9 cellular contexts compared by ENCODE assay signal in genomic region chr17:37067555-37068111, GRCh38.
DNase-seq lines count a peak whose midpoint lies in the region; ATAC-seq and TF ChIP-seq lines count a peak whose summit lies in the region.
"Had no signal": no experiment of that assay in that cellular context is flagged by ENCODE, and none has a peak within 500 bp of the region (broad histone marks: within the 10 kb centered on the region; RNA-seq: fewer than 3 reads in every experiment).

No MANE protein-coding gene starts in this region.

- H3K4me1 ChIP-seq in breast epithelium: no peaks in the 10 kb centered on the region
- no peaks in the 10 kb centered on the region for H3K4me1 ChIP-seq in lower lobe of right lung
- no peaks in the 10 kb centered on the region for H3K4me1 ChIP-seq in ascending aorta

- H3K27ac ChIP-seq in breast epithelium: no peak overlapping the region
- no peak overlapping the region for H3K27ac ChIP-seq in lower lobe of right lung
- no peak overlapping the region for H3K27ac ChIP-seq in ascending aorta
- H3K27ac ChIP-seq: dorsolateral prefrontal cortex had no signal

- TF ChIP-seq CTCF in AG09319 (IDR thresholded peaks at IDR 0.05; ENCODE audit: low read depth, low read length): no peak
- TF ChIP-seq CTCF in breast epithelium (IDR thresholded peaks at IDR 0.05): no peak
- TF ChIP-seq CTCF in lower lobe of right lung (IDR thresholded peaks at IDR 0.05): no peak
- TF ChIP-seq CTCF in ascending aorta (IDR thresholded peaks at IDR 0.05): no peak
- no peak for TF ChIP-seq CTCF in GM10266 (IDR thresholded peaks at IDR 0.05; ENCODE audit: control insufficient read depth, insufficient read depth, low read depth, missing control alignments)

- H3K27me3 ChIP-seq in breast epithelium (no peaks in the 10 kb centered on the region), lower lobe of right lung (ENCODE audit: low read depth) (peaks cover 24% of the 10 kb centered on the region), ascending aorta (no peaks in the 10 kb centered on the region)

- DNase-seq in AG09319 (ENCODE audit: extremely low read depth, low read depth) (peak; percentile 62), LHCN-M2 (ENCODE audit: low read depth) (peak; percentile 85), breast epithelium (ENCODE audit: low spot score in 2 of 2) (peak; percentile 39 to 68), lower lobe of right lung (no peak), ascending aorta (ENCODE audit: low spot score in 2 of 2) (no peak), NCI-H524 treated with DMSO at 0.1 percent for 48 hours (lab: John Stamatoyannopoulos, UW) (no peak), GM10266 (ENCODE audit: extremely low spot score) (no peak)

- ATAC-seq in lower lobe of right lung (peak; percentile 44 to 67), HG03520 (IDR thresholded peaks at IDR 0.05; ENCODE audit: unreplicated experiment) (no peak)

- peak overlapping the region in 1 of 3 donors; percentile 17 for H3K4me3 ChIP-seq in breast epithelium
- no peak overlapping the region for H3K4me3 ChIP-seq in lower lobe of right lung
- H3K4me3 ChIP-seq in ascending aorta: no peak overlapping the region
- H3K4me3 ChIP-seq: dorsolateral prefrontal cortex had no signal

- no peak for TF ChIP-seq POLR2A in breast epithelium (IDR thresholded peaks at IDR 0.05)

- H3K36me3 ChIP-seq in breast epithelium (no peaks in the 10 kb centered on the region), lower lobe of right lung (no peaks in the 10 kb centered on the region), ascending aorta (no peaks in the 10 kb centered on the region)

- H3K9me3 ChIP-seq in breast epithelium: no peaks in the 10 kb centered on the region
- no peaks in the 10 kb centered on the region for H3K9me3 ChIP-seq in lower lobe of right lung
- no peaks in the 10 kb centered on the region for H3K9me3 ChIP-seq in ascending aorta

- intact Hi-C loops in breast epithelium (cut with DNase I; ENCODE audit: low total_unique reads) (no loop called here), lower lobe of right lung (cut with DNase I) (no loop called here), ascending aorta (cut with DNase I) (no loop called here)

Comparison
In these comparisons a context has a peak if more than half of its experiments do, and no peak if none do; other contexts are left out.
1. DNase-seq: peak in AG09319 (single experiment), LHCN-M2 (single experiment) and breast epithelium (2 of 2); none in lower lobe of right lung (single experiment), ascending aorta (0 of 2), NCI-H524 treated with DMSO at 0.1 percent for 48 hours (single experiment) and GM10266 (single experiment).